In the genomic region with DNA sequence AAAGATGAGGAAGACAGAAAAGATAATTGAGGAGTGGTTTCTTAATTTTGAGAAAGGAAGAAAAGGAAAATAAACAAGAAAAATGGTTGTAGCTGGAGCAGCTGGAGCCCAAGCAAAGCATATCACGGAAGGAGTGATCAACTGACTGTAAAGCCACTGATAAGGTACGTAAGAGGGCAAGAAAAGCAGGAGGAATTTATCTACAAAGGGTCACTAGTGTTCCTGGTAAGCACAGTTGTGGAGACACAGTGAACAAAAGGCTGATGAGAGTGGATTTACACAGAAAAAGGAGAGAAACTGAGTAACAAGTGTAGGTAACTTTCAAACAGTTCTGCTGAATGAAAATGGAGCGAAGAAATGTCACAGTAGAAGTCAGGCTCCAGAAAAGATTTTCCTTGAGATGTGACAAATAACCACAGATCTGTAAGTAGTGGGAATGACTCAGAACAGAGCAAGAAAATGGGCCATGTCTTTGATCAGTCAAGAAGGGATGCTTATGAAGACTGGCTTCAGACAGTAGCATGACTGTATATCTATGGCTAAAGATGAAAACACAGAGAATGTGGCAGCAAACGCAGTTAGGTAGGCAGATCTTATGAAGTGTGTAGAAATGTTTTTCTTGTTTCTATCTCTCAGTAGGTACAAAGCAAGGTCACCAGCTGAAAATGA, we compare ENCODE assay signal across 12 cellular contexts. TPM values are rescaled to one million over a fixed set of nuclear protein-coding genes. Genes with fewer than 3 reads are reported as not detected.
DNase-seq lines count a peak whose midpoint lies in the region; ATAC-seq and TF ChIP-seq lines count a peak whose summit lies in the region.
"Had no signal": no experiment of that assay in that cellular context is flagged by ENCODE, and none has a peak within 500 bp of the region (broad histone marks: within the 10 kb centered on the region; RNA-seq: fewer than 3 reads in every experiment).

No MANE protein-coding gene starts in this region.

- peak overlapping the region; percentile 89 for H3K27ac Mint-ChIP-seq in activated CD4-positive, alpha-beta T cell treated with anti-CD3 and anti-CD28 coated beads, Interleukin-2, amount 10 ng/mL, durations not matched to agents 24 days and 14 days
- peak overlapping the region; percentile 3 for H3K27ac Mint-ChIP-seq in progenitor cell of endocrine pancreas

- H3K27ac ChIP-seq in Karpas-422 (ENCODE audit: low read length), result no peak overlapping the region
- H3K27ac ChIP-seq: upper lobe of left lung had no signal

- H3K9ac ChIP-seq in Loucy (ENCODE audit: low read depth, low read length, poor library complexity, severe bottlenecking), result no peak overlapping the region
- no peak overlapping the region for H3K9ac ChIP-seq in Karpas-422 (ENCODE audit: low read length)

- no peaks in the 10 kb centered on the region for H3K9me3 Mint-ChIP-seq in activated CD4-positive, alpha-beta T cell treated with anti-CD3 and anti-CD28 coated beads, Interleukin-2, amount 10 ng/mL, durations not matched to agents 24 days and 14 days
- H3K9me3 Mint-ChIP-seq in progenitor cell of endocrine pancreas (ENCODE audit: low read depth), result no peaks in the 10 kb centered on the region

- TF ChIP-seq CTCF in Loucy (conservative IDR thresholded peaks at IDR 0.05; ENCODE audit: low read length), result no peak
- no peak for TF ChIP-seq CTCF in progenitor cell of endocrine pancreas (IDR thresholded peaks at IDR 0.05; ENCODE audit: unreplicated experiment)

- peak; percentile 68 for DNase-seq in activated CD4-positive, alpha-beta T cell treated with anti-CD3 and anti-CD28 coated beads, Interleukin-2, amount 10 ng/mL, durations not matched to agents 24 days and 14 days
- no peak for DNase-seq in activated CD4-positive, alpha-beta T cell treated with anti-CD3 and anti-CD28 coated beads, Interleukin-2, amount 50 U/mL, for 4 hours
- DNase-seq in astrocyte of the hippocampus (ENCODE audit: low read depth, low spot score) (peak; percentile 35), progenitor cell of endocrine pancreas (ENCODE audit: low spot score, unreplicated experiment) (no peak), Karpas-422 (no peak), T-helper 9 cell (no peak)
- DNase-seq: effector CD8-positive, alpha-beta T cell; NCI-H2171 treated with DMSO at 0.1 percent for 48 hours; SIG-M5; upper lobe of left lung had no signal

- peaks cover 8% of the 10 kb centered on the region for H3K4me1 ChIP-seq in Loucy (ENCODE audit: insufficient read depth, low read length, poor library complexity, severe bottlenecking)
- H3K4me1 ChIP-seq in Karpas-422 (ENCODE audit: low read length), result no peaks in the 10 kb centered on the region
- H3K4me1 ChIP-seq: upper lobe of left lung had no signal

- H3K36me3 ChIP-seq in Loucy (ENCODE audit: insufficient read depth, low read length) (peaks cover 19% of the 10 kb centered on the region), Karpas-422 (ENCODE audit: insufficient read depth, low read length) (peaks cover 33% of the 10 kb centered on the region; the same call in 1 of the 2 replicates)

- peaks cover 9% of the 10 kb centered on the region for H4K20me1 ChIP-seq in Loucy (ENCODE audit: insufficient read depth, low read length, poor library complexity, severe bottlenecking)
- no peaks in the 10 kb centered on the region for H4K20me1 ChIP-seq in Karpas-422 (ENCODE audit: insufficient read depth, low read depth, low read length)

- H3F3A ChIP-seq in Loucy (ENCODE audit: low read depth), result no peaks in the 10 kb centered on the region

- H3K9me2 ChIP-seq in Loucy (replicated peaks; ENCODE audit: low read depth, low read length) (no peaks in the 10 kb centered on the region), Karpas-422 (replicated peaks; ENCODE audit: insufficient read depth, low read length) (no peaks in the 10 kb centered on the region)

- H3K36me3 Mint-ChIP-seq in activated CD4-positive, alpha-beta T cell treated with anti-CD3 and anti-CD28 coated beads, Interleukin-2, amount 10 ng/mL, durations not matched to agents 24 days and 14 days (ENCODE audit: low read depth), result peaks cover 31% of the 10 kb centered on the region
- H3K36me3 Mint-ChIP-seq in progenitor cell of endocrine pancreas (ENCODE audit: insufficient read depth), result peaks cover 25% of the 10 kb centered on the region

- peak overlapping the region; percentile 44 for H3K4me2 ChIP-seq in Loucy (ENCODE audit: low read depth, low read length, poor library complexity, severe bottlenecking)
- H3K4me2 ChIP-seq in Karpas-422 (ENCODE audit: low read depth, low read length, poor library complexity, severe bottlenecking), result no peak overlapping the region

- H2AFZ ChIP-seq in Loucy (ENCODE audit: low read length), result no peak overlapping the region
- no peak overlapping the region for H2AFZ ChIP-seq in Karpas-422 (ENCODE audit: low read length)

- H3K79me2 ChIP-seq in Loucy (ENCODE audit: insufficient read depth, low read length), result no peaks in the 10 kb centered on the region
- H3K79me2 ChIP-seq in Karpas-422 (ENCODE audit: low read length), result peaks cover 25% of the 10 kb centered on the region

- peak overlapping the region; percentile 29 for H3K4me3 Mint-ChIP-seq in activated CD4-positive, alpha-beta T cell treated with anti-CD3 and anti-CD28 coated beads, Interleukin-2, amount 10 ng/mL, durations not matched to agents 24 days and 14 days
- H3K4me3 Mint-ChIP-seq in progenitor cell of endocrine pancreas (ENCODE audit: low read depth), result no peak overlapping the region

- H3K4me3 ChIP-seq in Loucy (ENCODE audit: low read length, poor library complexity, severe bottlenecking) (peak overlapping the region; percentile 22), Karpas-422 (ENCODE audit: low read length) (no peak overlapping the region)
- H3K4me3 ChIP-seq: upper lobe of left lung had no signal

- no peaks in the 10 kb centered on the region for H3K27me3 ChIP-seq in Loucy (ENCODE audit: insufficient read depth, low read length, poor library complexity, severe bottlenecking)
- no peaks in the 10 kb centered on the region for H3K27me3 ChIP-seq in Karpas-422 (ENCODE audit: low read length)
- H3K27me3 ChIP-seq: upper lobe of left lung had no signal

- peaks cover 19% of the 10 kb centered on the region for H3K4me1 Mint-ChIP-seq in activated CD4-positive, alpha-beta T cell treated with anti-CD3 and anti-CD28 coated beads, Interleukin-2, amount 10 ng/mL, durations not matched to agents 24 days and 14 days
- H3K4me1 Mint-ChIP-seq in progenitor cell of endocrine pancreas (ENCODE audit: low read depth), result peaks cover 2% of the 10 kb centered on the region

- no peaks in the 10 kb centered on the region for H3K9me3 ChIP-seq in Loucy (ENCODE audit: insufficient read depth, low read depth, low read length)
- no peaks in the 10 kb centered on the region for H3K9me3 ChIP-seq in Karpas-422 (ENCODE audit: low read length)
- H3K9me3 ChIP-seq: upper lobe of left lung had no signal

- intact Hi-C loops in activated CD4-positive, alpha-beta T cell treated with anti-CD3 and anti-CD28 coated beads, Interleukin-2, amount 10 ng/mL, durations not matched to agents 24 days and 14 days (cut with micrococcal nuclease), result loop anchor here (2.0 to 5.0 kb wide), 3 partner anchors 38 to 121 kb away; partner anchors contain the start of genes ARID4B and GGPS1

- ATAC-seq in HG02981 (IDR thresholded peaks at IDR 0.05; ENCODE audit: unreplicated experiment), result no peak

- H3K27me3 Mint-ChIP-seq in activated CD4-positive, alpha-beta T cell treated with anti-CD3 and anti-CD28 coated beads, Interleukin-2, amount 10 ng/mL, durations not matched to agents 24 days and 14 days, result no peaks in the 10 kb centered on the region
- H3K27me3 Mint-ChIP-seq in progenitor cell of endocrine pancreas, result no peaks in the 10 kb centered on the region

RNA-seq across cellular contexts. Expression of gene RBM34, which starts 45.6 kb away (rescaled TPM):
- total RNA-seq in activated CD4-positive, alpha-beta T cell treated with anti-CD3 and anti-CD28 coated beads, Interleukin-2, amount 10 ng/mL, durations not matched to agents 24 days and 14 days, result 123 and 135 TPM in 2 replicates
- total RNA-seq in progenitor cell of endocrine pancreas, result 68.4 and 75.0 TPM in 2 replicates
- 39.3 and 45.1 TPM in 2 replicates for total RNA-seq in Karpas-422 (2014; rRNA removed; shearing (Covaris generic); ENCODE audit: low replicate concordance)

Comparison
In these comparisons a context has a peak if more than half of its experiments do, and no peak if none do; other contexts are left out.
1. DNase-seq: peak in activated CD4-positive, alpha-beta T cell treated with anti-CD3 and anti-CD28 coated beads, Interleukin-2, amount 10 ng/mL, durations not matched to agents 24 days and 14 days (single experiment) and astrocyte of the hippocampus (single experiment); none in activated CD4-positive, alpha-beta T cell treated with anti-CD3 and anti-CD28 coated beads, Interleukin-2, amount 50 U/mL, for 4 hours (0 of 2), progenitor cell of endocrine pancreas (single experiment), Karpas-422 (single experiment) and T-helper 9 cell (single experiment).